8 cellular contexts compared by ENCODE assay signal in genomic region chr6:99393366-99393697, GRCh38. TPM values are rescaled to one million over a fixed set of nuclear protein-coding genes. Genes with fewer than 3 reads are reported as not detected.
DNase-seq lines count a peak whose midpoint lies in the region; ATAC-seq and TF ChIP-seq lines count a peak whose summit lies in the region.

No MANE protein-coding gene starts in this region.

- no peak for DNase-seq in GM12865 (ENCODE audit: low read depth)
- no peak for DNase-seq in MG63
- DNase-seq in endodermal cell = no peak
- no peak for DNase-seq in GOT3 (lab: John Stamatoyannopoulos, UW)
- no peak for DNase-seq in NOMO-1 (lab: John Stamatoyannopoulos, UW; ENCODE audit: unreplicated experiment in 2 of 2)
- DNase-seq in GDM1 (lab: John Stamatoyannopoulos, UW) = no peak

- H3K4me1 ChIP-seq in endodermal cell (ENCODE audit: control insufficient read depth, insufficient read depth, low read length) (no peaks in the 10 kb centered on the region), neuron (ENCODE audit: insufficient read depth, low read length) (no peaks in the 10 kb centered on the region)

- peak overlapping the region; percentile 60 for H3K9ac ChIP-seq in endodermal cell (ENCODE audit: extremely low read depth, low read length, poor library complexity, severe bottlenecking)

- peak overlapping the region; percentile 66 for H3K4me3 ChIP-seq in GM12865 (ENCODE audit: low read depth, low read length)
- H3K4me3 ChIP-seq in MG63 = peak overlapping the region; percentile 80
- H3K4me3 ChIP-seq in endodermal cell (ENCODE audit: low read length) = peak overlapping the region; percentile 90
- peak overlapping the region; percentile 57 for H3K4me3 ChIP-seq in neuron (ENCODE audit: low read length)

- WGBS in endodermal cell (ENCODE audit: insufficient coverage in 1 of 2, insufficient read length in 1 of 2), 2 experiments = 54 to 66% methylated on average over 2 of the region's 2 CpGs

- H3K36me3 ChIP-seq in MG63 (peaks cover 3% of the 10 kb centered on the region), endodermal cell (ENCODE audit: control insufficient read depth, insufficient read depth, low read length) (peaks cover 12% of the 10 kb centered on the region), neuron (ENCODE audit: insufficient read depth, low read length) (peaks cover 6% of the 10 kb centered on the region)

- H3K4me1 Mint-ChIP-seq in endodermal cell = peaks cover 8% of the 10 kb centered on the region

- H3K9me3 Mint-ChIP-seq in endodermal cell = no peaks in the 10 kb centered on the region

- H3K27ac ChIP-seq in endodermal cell (ENCODE audit: low read depth, low read length) = peak overlapping the region; percentile 88

- H2AFZ ChIP-seq in neuron (ENCODE audit: low read depth, low read length) = peak overlapping the region; percentile 63

- TF ChIP-seq CTCF in GM12865 (IDR thresholded peaks at IDR 0.05; ENCODE audit: insufficient read depth, low read depth, low read length, missing control alignments) = no peak
- TF ChIP-seq CTCF in endodermal cell (conservative IDR thresholded peaks at IDR 0.05) = no peak

- H3K27ac Mint-ChIP-seq in endodermal cell = peak overlapping the region; percentile 98

- H3K9me3 ChIP-seq in MG63 (no peaks in the 10 kb centered on the region; the same call in 1 of the 2 replicates), endodermal cell (ENCODE audit: control insufficient read depth, low read length) (no peaks in the 10 kb centered on the region), neuron (ENCODE audit: low read length) (no peaks in the 10 kb centered on the region)

- H3K27me3 ChIP-seq in MG63 (no peaks in the 10 kb centered on the region), endodermal cell (ENCODE audit: control insufficient read depth, insufficient read depth, low read length, poor library complexity, severe bottlenecking) (no peaks in the 10 kb centered on the region), neuron (ENCODE audit: insufficient read depth, low read length) (no peaks in the 10 kb centered on the region)

- no peaks in the 10 kb centered on the region for H3K27me3 Mint-ChIP-seq in endodermal cell (ENCODE audit: insufficient read depth)

- H3K36me3 Mint-ChIP-seq in endodermal cell (ENCODE audit: low read depth) = peaks cover 7% of the 10 kb centered on the region

- peak overlapping the region; percentile 95 for H3K4me3 Mint-ChIP-seq in endodermal cell

- peak; percentile 11 for ATAC-seq in GM21825 (IDR thresholded peaks at IDR 0.05; ENCODE audit: unreplicated experiment)

RNA-seq across cellular contexts. Expression of gene COQ3, which starts 0.7 kb away (rescaled TPM):
- 5.6 and 15.5 TPM in 2 replicates for total RNA-seq in MG63 (2014; rRNA removed; shearing (Covaris generic); ENCODE audit: low replicate concordance)
- 10 to 100 TPM in 1 of 2 donors, 1 to 10 TPM in 1; 8.7 to 15.2 TPM for total RNA-seq in endodermal cell
- polyA plus RNA-seq in endodermal cell (2013, experiment 1 of 2) = 13.8 TPM
- polyA plus RNA-seq in endodermal cell (2013, experiment 2 of 2) = 13.4 TPM

RNA-seq across cellular contexts. Expression of gene PNISR, which starts 31.8 kb away (rescaled TPM):
- total RNA-seq in MG63 (2014; rRNA removed; shearing (Covaris generic); ENCODE audit: low replicate concordance) = 9.4 and 9.5 TPM in 2 replicates
- total RNA-seq in endodermal cell = 100 to 1,000 TPM; 150 to 197 TPM
- polyA plus RNA-seq in endodermal cell (2013, experiment 1 of 2) = 244 TPM
- polyA plus RNA-seq in endodermal cell (2013, experiment 2 of 2) = 195 TPM

RNA-seq across cellular contexts. Expression of gene FAXC, which starts 43.9 kb away (rescaled TPM):
- 9.0 and 22.3 TPM in 2 replicates for total RNA-seq in MG63 (2014; rRNA removed; shearing (Covaris generic); ENCODE audit: low replicate concordance)
- total RNA-seq in endodermal cell = 10 to 100 TPM in 1 of 2 donors, 1 to 10 TPM in 1; 8.8 to 19.5 TPM
- polyA plus RNA-seq in endodermal cell (2013, experiment 1 of 2) = 15.1 TPM
- 12.5 TPM for polyA plus RNA-seq in endodermal cell (2013, experiment 2 of 2)

Comparison
In these comparisons a context has a peak if more than half of its experiments do, and no peak if none do; other contexts are left out.
1. RNA of gene PNISR, which starts 31.8 kb away (total RNA-seq): 150 to 197 TPM in endodermal cell; 9.4 to 9.5 TPM in MG63; every median in the first group is over 10 times any median in the second.
2. Peak in every context shown above with its lines, with median percentiles within 50 percentile points of each other: H3K4me3 ChIP-seq.